1 cellular context compared by ENCODE assay signal in the genomic region with DNA sequence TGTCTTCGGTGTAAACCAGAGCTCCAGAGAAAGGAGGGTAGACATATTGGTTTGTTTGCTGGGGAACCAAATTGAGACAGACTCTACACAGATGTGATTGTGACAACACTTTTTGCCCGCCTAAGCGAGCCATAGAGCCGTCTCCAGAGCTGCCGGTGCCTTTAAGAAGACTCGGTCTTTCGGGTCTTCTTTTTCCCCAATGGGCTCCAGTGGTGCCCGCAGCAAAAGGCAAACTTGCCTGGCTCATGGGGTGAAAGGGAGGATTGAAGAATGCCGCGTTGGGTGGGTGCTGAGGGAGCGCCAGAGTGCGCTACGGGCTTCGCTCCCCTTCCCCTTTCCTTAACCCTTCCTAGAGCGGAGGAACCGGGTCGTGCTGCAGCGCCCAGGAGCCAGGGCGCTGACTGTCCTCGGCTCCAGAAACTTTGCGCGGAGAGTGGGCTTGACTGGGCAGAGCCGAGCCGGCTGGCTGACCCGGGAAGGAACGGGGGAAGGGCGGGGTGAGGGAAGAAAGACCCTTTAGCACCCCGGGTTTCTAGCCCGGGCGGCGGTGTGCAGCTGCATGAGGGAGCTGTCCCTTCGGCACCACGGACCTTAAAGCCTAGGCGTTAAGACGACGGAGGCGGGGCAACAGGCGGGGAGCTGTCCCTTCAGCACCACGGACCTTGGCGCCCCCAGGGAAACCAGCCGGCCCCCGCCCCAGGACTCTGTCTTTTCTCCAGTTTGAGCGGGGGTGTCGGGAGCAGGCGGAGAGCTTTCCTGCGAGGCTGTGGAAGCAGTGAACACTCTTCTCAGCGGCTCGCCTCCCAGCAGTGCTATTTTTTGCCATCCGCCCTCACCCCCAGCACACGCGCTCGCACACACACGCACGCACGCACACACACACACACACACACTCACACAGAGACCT.
TF ChIP-seq lines count a peak whose summit lies in the region.

A gene (plus strand): TSS at position 890 of the 907 bp plus-strand sequence. CDS start 420 bp downstream, outside the sequence.

TF ChIP-seq in HEK293, 187 proteins besides CTCF, POLR2A, EP300 and RAD21 (continued from another document):
- TF ChIP-seq, protein P1, sequence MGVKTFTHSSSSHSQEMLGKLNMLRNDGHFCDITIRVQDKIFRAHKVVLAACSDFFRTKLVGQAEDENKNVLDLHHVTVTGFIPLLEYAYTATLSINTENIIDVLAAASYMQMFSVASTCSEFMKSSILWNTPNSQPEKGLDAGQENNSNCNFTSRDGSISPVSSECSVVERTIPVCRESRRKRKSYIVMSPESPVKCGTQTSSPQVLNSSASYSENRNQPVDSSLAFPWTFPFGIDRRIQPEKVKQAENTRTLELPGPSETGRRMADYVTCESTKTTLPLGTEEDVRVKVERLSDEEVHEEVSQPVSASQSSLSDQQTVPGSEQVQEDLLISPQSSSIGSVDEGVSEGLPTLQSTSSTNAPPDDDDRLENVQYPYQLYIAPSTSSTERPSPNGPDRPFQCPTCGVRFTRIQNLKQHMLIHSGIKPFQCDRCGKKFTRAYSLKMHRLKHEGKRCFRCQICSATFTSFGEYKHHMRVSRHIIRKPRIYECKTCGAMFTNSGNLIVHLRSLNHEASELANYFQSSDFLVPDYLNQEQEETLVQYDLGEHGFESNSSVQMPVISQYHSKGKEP (tag by site-specific recombination; IDR thresholded peaks at IDR 0.05) = no peak
- TF ChIP-seq HOXD13 (CRISPR knock-in tag; IDR thresholded peaks at IDR 0.05; ENCODE audit: borderline replicate concordance) (0 out of 2 replicates have a peak, but pooled peaks have one; percentile 56), GLIS2 (tag by site-specific recombination; IDR thresholded peaks at IDR 0.05) (0 out of 2 replicates have a peak, but pooled peaks have one; percentile 35), ZNF560 (tag by site-specific recombination; IDR thresholded peaks at IDR 0.05; ENCODE audit: borderline replicate concordance) (no peak), ZNF366 (tag by site-specific recombination; conservative IDR thresholded peaks at IDR 0.05) (no peak), BCL11A (tag by site-specific recombination; IDR thresholded peaks at IDR 0.05; ENCODE audit: low read depth) (no peak), ZBTB20 (tag by site-specific recombination; IDR thresholded peaks at IDR 0.05) (peak; percentile 72), SCRT1 (tag by site-specific recombination; IDR thresholded peaks at IDR 0.05; ENCODE audit: borderline replicate concordance) (peak; percentile 73; the same call in 1 of the 2 replicates), ZNF24 (tag by site-specific recombination; IDR thresholded peaks at IDR 0.05) (no peak), OVOL3 (tag by site-specific recombination; IDR thresholded peaks at IDR 0.05) (no peak), ZNF747 (tag by site-specific recombination; IDR thresholded peaks at IDR 0.05) (no peak), SCRT2 (tag by site-specific recombination; IDR thresholded peaks at IDR 0.05) (peak; percentile 84)
- TF ChIP-seq, protein P2, sequence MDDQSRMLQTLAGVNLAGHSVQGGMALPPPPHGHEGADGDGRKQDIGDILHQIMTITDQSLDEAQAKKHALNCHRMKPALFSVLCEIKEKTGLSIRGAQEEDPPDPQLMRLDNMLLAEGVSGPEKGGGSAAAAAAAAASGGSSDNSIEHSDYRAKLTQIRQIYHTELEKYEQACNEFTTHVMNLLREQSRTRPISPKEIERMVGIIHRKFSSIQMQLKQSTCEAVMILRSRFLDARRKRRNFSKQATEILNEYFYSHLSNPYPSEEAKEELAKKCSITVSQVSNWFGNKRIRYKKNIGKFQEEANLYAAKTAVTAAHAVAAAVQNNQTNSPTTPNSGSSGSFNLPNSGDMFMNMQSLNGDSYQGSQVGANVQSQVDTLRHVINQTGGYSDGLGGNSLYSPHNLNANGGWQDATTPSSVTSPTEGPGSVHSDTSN (CRISPR knock-in tag; IDR thresholded peaks at IDR 0.05) = 0 out of 2 replicates have a peak, but pooled peaks have one; percentile 62
- TF ChIP-seq, protein P3, sequence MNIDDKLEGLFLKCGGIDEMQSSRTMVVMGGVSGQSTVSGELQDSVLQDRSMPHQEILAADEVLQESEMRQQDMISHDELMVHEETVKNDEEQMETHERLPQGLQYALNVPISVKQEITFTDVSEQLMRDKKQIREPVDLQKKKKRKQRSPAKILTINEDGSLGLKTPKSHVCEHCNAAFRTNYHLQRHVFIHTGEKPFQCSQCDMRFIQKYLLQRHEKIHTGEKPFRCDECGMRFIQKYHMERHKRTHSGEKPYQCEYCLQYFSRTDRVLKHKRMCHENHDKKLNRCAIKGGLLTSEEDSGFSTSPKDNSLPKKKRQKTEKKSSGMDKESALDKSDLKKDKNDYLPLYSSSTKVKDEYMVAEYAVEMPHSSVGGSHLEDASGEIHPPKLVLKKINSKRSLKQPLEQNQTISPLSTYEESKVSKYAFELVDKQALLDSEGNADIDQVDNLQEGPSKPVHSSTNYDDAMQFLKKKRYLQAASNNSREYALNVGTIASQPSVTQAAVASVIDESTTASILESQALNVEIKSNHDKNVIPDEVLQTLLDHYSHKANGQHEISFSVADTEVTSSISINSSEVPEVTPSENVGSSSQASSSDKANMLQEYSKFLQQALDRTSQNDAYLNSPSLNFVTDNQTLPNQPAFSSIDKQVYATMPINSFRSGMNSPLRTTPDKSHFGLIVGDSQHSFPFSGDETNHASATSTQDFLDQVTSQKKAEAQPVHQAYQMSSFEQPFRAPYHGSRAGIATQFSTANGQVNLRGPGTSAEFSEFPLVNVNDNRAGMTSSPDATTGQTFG (tag by site-specific recombination; IDR thresholded peaks at IDR 0.05; ENCODE audit: borderline replicate concordance) = no peak
- TF ChIP-seq, protein P4, sequence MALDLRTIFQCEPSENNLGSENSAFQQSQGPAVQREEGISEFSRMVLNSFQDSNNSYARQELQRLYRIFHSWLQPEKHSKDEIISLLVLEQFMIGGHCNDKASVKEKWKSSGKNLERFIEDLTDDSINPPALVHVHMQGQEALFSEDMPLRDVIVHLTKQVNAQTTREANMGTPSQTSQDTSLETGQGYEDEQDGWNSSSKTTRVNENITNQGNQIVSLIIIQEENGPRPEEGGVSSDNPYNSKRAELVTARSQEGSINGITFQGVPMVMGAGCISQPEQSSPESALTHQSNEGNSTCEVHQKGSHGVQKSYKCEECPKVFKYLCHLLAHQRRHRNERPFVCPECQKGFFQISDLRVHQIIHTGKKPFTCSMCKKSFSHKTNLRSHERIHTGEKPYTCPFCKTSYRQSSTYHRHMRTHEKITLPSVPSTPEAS (tag by site-specific recombination; IDR thresholded peaks at IDR 0.05) = peak; percentile 89
TF ChIP-seq in HEK293: peak in this region for 11.
